8 cellular contexts compared by ENCODE assay signal in the genomic region with DNA sequence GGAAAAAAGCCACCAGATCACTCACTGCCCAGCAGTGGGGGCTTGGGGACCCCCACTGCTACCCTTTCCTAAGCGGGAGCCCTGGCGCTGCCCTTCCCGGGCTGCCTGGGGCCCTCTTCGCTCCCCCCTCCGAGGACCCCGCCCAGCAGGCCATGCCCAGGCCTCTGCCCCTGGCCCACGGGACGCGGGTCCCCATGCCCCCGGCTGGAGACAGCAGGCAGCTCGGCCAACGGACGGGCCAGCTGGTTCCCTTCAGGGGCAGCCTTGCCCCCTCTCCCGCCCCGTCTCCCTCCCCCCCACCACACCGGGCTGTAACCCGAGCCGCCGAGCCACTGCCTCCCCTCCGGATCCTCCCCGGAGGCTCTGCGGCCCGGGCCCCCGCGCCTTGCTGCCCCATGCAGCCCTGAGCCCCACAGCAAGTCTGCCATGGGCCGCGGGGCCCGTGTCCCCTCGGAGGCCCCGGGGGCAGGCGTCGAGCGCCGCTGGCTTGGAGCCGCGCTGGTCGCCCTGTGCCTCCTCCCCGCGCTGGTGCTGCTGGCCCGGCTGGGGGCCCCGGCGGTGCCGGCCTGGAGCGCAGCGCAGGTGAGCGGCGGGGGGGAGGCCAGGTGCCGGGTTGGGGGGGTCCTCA. TPM values are rescaled to one million over a fixed set of nuclear protein-coding genes. Genes with fewer than 3 reads are reported as not detected.
DNase-seq lines count a peak whose midpoint lies in the region; ATAC-seq and TF ChIP-seq lines count a peak whose summit lies in the region.

A gene (plus strand): TSS at position 381 of the 628 bp plus-strand sequence. CDS start 46 bp downstream, at position 427.

- H3K27me3 ChIP-seq in colonic mucosa (peaks cover 19% of the 10 kb centered on the region), lung (ENCODE audit: control insufficient read depth, insufficient read depth) (peaks cover 5% of the 10 kb centered on the region), upper lobe of right lung (peaks cover 10% of the 10 kb centered on the region)
- H3K27me3 ChIP-seq in effector memory CD4-positive, alpha-beta T cell (replicated peaks; ENCODE audit: control insufficient read depth, insufficient read depth, low read length, poor library complexity, severe bottlenecking), result peaks cover 6% of the 10 kb centered on the region

- intact Hi-C loops in colonic mucosa (cut with DNase I) (no loop called here), upper lobe of right lung (cut with DNase I) (no loop called here)

- H3K9me3 ChIP-seq in colonic mucosa (no peaks in the 10 kb centered on the region), lung (ENCODE audit: control insufficient read depth in 2 of 2, insufficient read depth in 1 of 2, low read length in 1 of 2) (peaks cover 0 to 4% of the 10 kb centered on the region in 2 donors), upper lobe of right lung (no peaks in the 10 kb centered on the region)
- no peaks in the 10 kb centered on the region for H3K9me3 ChIP-seq in effector memory CD4-positive, alpha-beta T cell (ENCODE audit: control insufficient read depth, low read length)

- H3K27ac ChIP-seq in colonic mucosa (peak within 1 kb of the TSS; percentile 69), lung (ENCODE audit: low read depth in 1 of 2, low read length in 1 of 2) (peak within 1 kb of the TSS in 1 of 2 donors; percentile 72), upper lobe of right lung (peak within 1 kb of the TSS; percentile 84)
- no peak within 1 kb of the TSS for H3K27ac ChIP-seq in effector memory CD4-positive, alpha-beta T cell (ENCODE audit: insufficient read depth, low read length, poor library complexity, severe bottlenecking)

- H3K9ac ChIP-seq in colonic mucosa (ENCODE audit: low read depth in 2 of 2, low read length in 2 of 2), result peak within 1 kb of the TSS in 1 of 2 donors; percentile 35

- peak; percentile 4 for ATAC-seq in lung (ENCODE audit: insufficient read depth, low FRiP score)
- ATAC-seq in upper lobe of right lung, result no peak
- ATAC-seq in GM19023 (IDR thresholded peaks at IDR 0.05; ENCODE audit: unreplicated experiment), result no peak

- DNase-seq in activated CD8-positive, alpha-beta memory T cell treated with anti-CD3 and anti-CD28 coated beads, Interleukin-2, amount 50 U/mL, for 4 hours, result peak; percentile 25
- DNase-seq in activated CD8-positive, alpha-beta memory T cell treated with anti-CD3 and anti-CD28 coated beads for 24 hours, result no peak
- DNase-seq in colonic mucosa (no peak), lung (ENCODE audit: low spot score) (peak; percentile 30), upper lobe of right lung (peak; percentile 70), NCI-H2171 treated with DMSO at 0.1 percent for 48 hours (lab: John Stamatoyannopoulos, UW) (no peak)
- DNase-seq in effector memory CD4-positive, alpha-beta T cell, result no peak

- peaks cover 3% of the 10 kb centered on the region for H3K4me1 ChIP-seq in colonic mucosa
- H3K4me1 ChIP-seq in lung (ENCODE audit: control insufficient read depth in 2 of 2, insufficient read depth in 2 of 2, low read length in 2 of 2), result peaks cover 0 to 2% of the 10 kb centered on the region in 2 donors
- H3K4me1 ChIP-seq in upper lobe of right lung, result peaks cover 2% of the 10 kb centered on the region
- H3K4me1 ChIP-seq in effector memory CD4-positive, alpha-beta T cell (ENCODE audit: control insufficient read depth, insufficient read depth, low read length, poor library complexity, severe bottlenecking), result peaks cover 30% of the 10 kb centered on the region

- no peaks in the 10 kb centered on the region for H3K36me3 ChIP-seq in colonic mucosa
- H3K36me3 ChIP-seq in lung (ENCODE audit: control insufficient read depth in 2 of 2, insufficient read depth in 2 of 2, low read length in 2 of 2), result peaks cover 0 to 20% of the 10 kb centered on the region in 2 donors
- peaks cover 14% of the 10 kb centered on the region for H3K36me3 ChIP-seq in upper lobe of right lung
- peaks cover 6% of the 10 kb centered on the region for H3K36me3 ChIP-seq in effector memory CD4-positive, alpha-beta T cell (ENCODE audit: control insufficient read depth, insufficient read depth, low read length)

- H3K4me3 ChIP-seq in colonic mucosa (no peak within 1 kb of the TSS), lung (no peak within 1 kb of the TSS), upper lobe of right lung (peak within 1 kb of the TSS; percentile 43)
- no peak within 1 kb of the TSS for H3K4me3 ChIP-seq in effector memory CD4-positive, alpha-beta T cell (ENCODE audit: insufficient read depth, low read depth, low read length, poor library complexity, severe bottlenecking)

- TF ChIP-seq CTCF in colonic mucosa (IDR thresholded peaks at IDR 0.05) (no peak), lung (IDR thresholded peaks at IDR 0.05; ENCODE audit: control extremely low read depth, extremely low read depth) (no peak), upper lobe of right lung (IDR thresholded peaks at IDR 0.05) (no peak)

- 3 to 4% methylated on average over 27 to 48 of the region's 48 CpGs for WGBS in lung, 2 donors

RNA-seq across cellular contexts. Expression of the gene that starts here (rescaled TPM):
- 1 to 10 TPM; 3.0 to 5.8 TPM for total RNA-seq in colonic mucosa
- 10 to 100 TPM; 29.2 to 40.3 TPM for total RNA-seq in lung
- 10 to 100 TPM; 14.1 to 15.0 TPM for polyA plus RNA-seq in lung
- 40.3 TPM for total RNA-seq in upper lobe of right lung

Comparison
In these comparisons a context has a peak if more than half of its experiments do, and no peak if none do; other contexts are left out.
1. DNase-seq: peak in activated CD8-positive, alpha-beta memory T cell treated with anti-CD3 and anti-CD28 coated beads, Interleukin-2, amount 50 U/mL, for 4 hours (single experiment), lung (single experiment) and upper lobe of right lung (single experiment); none in activated CD8-positive, alpha-beta memory T cell treated with anti-CD3 and anti-CD28 coated beads for 24 hours (single experiment), colonic mucosa (single experiment), effector memory CD4-positive, alpha-beta T cell (0 of 3) and NCI-H2171 treated with DMSO at 0.1 percent for 48 hours (single experiment).